Comparison of ENCODE assay signal across 8 cellular contexts in genomic region chr22:26172389-26172990, GRCh38. TPM values are rescaled to one million over a fixed set of nuclear protein-coding genes. Genes with fewer than 3 reads are reported as not detected.
DNase-seq lines count a peak whose midpoint lies in the region; ATAC-seq and TF ChIP-seq lines count a peak whose summit lies in the region.

No MANE protein-coding gene starts in this region.

- DNase-seq in COLO829 (ENCODE audit: low spot score) (peak; percentile 30), GM23248 (peak; percentile 52), NCI-H526 treated with DMSO at 0.1 percent for 48 hours (lab: John Stamatoyannopoulos, UW) (peak; percentile 70), astrocyte of the spinal cord (ENCODE audit: low read depth, low spot score) (peak; percentile 2), kidney tubule cell (ENCODE audit: low spot score) (peak; percentile 50), tibial artery (no peak)
- DNase-seq in activated T-helper 1 cell treated with anti-CD3 and anti-CD28 coated beads, Interleukin-12 subunit alpha, Interleukin-12 subunit beta, Interleukin-2, Interleukin-4 antibody, amounts not matched to agents 30 ng/mL and 10 ng/mL and 1 ng/mL, durations not matched to agents 14 hours and 24 hours and 36 hours (ENCODE audit: low spot score): no peak

- H4K20me1 ChIP-seq in GM23248 (ENCODE audit: insufficient read depth): no peaks in the 10 kb centered on the region

- H3K27me3 ChIP-seq in GM23248 (replicated peaks; ENCODE audit: insufficient read depth) (peaks cover 28% of the 10 kb centered on the region), tibial artery (peaks cover 0 to 57% of the 10 kb centered on the region in 2 donors)

- H3K79me2 ChIP-seq in GM23248 (ENCODE audit: insufficient read depth): no peaks in the 10 kb centered on the region

- in situ Hi-C loops in GM23248 (cut with MboI): no loop called here
- in situ Hi-C loops in astrocyte of the spinal cord (cut with HindIII; ENCODE audit: low sequenced_read_pairs): no loop called here

- no peaks in the 10 kb centered on the region for H3F3A ChIP-seq in GM23248 (ENCODE audit: insufficient read depth)

- H3K9me3 ChIP-seq in GM23248 (ENCODE audit: low read depth): no peaks in the 10 kb centered on the region
- H3K9me3 ChIP-seq in tibial artery: no peaks in the 10 kb centered on the region

- H3K36me3 Mint-ChIP-seq in activated T-helper 1 cell treated with anti-CD3 and anti-CD28 coated beads, Interleukin-12 subunit alpha, Interleukin-12 subunit beta, Interleukin-2, Interleukin-4 antibody, amounts not matched to agents 30 ng/mL and 10 ng/mL and 1 ng/mL, durations not matched to agents 14 hours and 24 hours and 36 hours (ENCODE audit: low read depth): no peaks in the 10 kb centered on the region

- no peak overlapping the region for H3K4me3 Mint-ChIP-seq in activated T-helper 1 cell treated with anti-CD3 and anti-CD28 coated beads, Interleukin-12 subunit alpha, Interleukin-12 subunit beta, Interleukin-2, Interleukin-4 antibody, amounts not matched to agents 30 ng/mL and 10 ng/mL and 1 ng/mL, durations not matched to agents 14 hours and 24 hours and 36 hours

- TF ChIP-seq CTCF in astrocyte of the spinal cord (IDR thresholded peaks at IDR 0.05; ENCODE audit: low read depth, low read length) (peak; percentile 61), tibial artery (IDR thresholded peaks at IDR 0.05) (peak; percentile 9 to 26)

- no peak overlapping the region for H3K4me3 ChIP-seq in GM23248
- H3K4me3 ChIP-seq in astrocyte of the spinal cord (ENCODE audit: low read depth, low read length): no peak overlapping the region
- no peak overlapping the region for H3K4me3 ChIP-seq in tibial artery

- ATAC-seq in GM21390 (IDR thresholded peaks at IDR 0.05; ENCODE audit: unreplicated experiment): no peak

- H3K4me1 ChIP-seq in GM23248 (ENCODE audit: insufficient read depth): no peaks in the 10 kb centered on the region
- H3K4me1 ChIP-seq in tibial artery: peaks cover 0 to 18% (median 16%) of the 10 kb centered on the region in 4 donors

- H3K36me3 ChIP-seq in GM23248 (ENCODE audit: low read depth) (no peaks in the 10 kb centered on the region), tibial artery (no peaks in the 10 kb centered on the region)

- no peaks in the 10 kb centered on the region for H3K9me2 ChIP-seq in GM23248 (ENCODE audit: insufficient read depth)

- H3K9ac ChIP-seq in GM23248: no peak overlapping the region

- H3K27ac ChIP-seq in GM23248 (no peak overlapping the region), tibial artery (no peak overlapping the region)

- intact Hi-C loops in tibial artery (cut with DNase I; ENCODE audit: low total_unique reads): no loop called here
- intact Hi-C loops in activated T-helper 1 cell treated with anti-CD3 and anti-CD28 coated beads, Interleukin-12 subunit alpha, Interleukin-12 subunit beta, Interleukin-2, Interleukin-4 antibody, amounts not matched to agents 30 ng/mL and 10 ng/mL and 1 ng/mL, durations not matched to agents 14 hours and 24 hours and 36 hours (cut with micrococcal nuclease): no loop called here

- no peaks in the 10 kb centered on the region for H3K9me3 Mint-ChIP-seq in activated T-helper 1 cell treated with anti-CD3 and anti-CD28 coated beads, Interleukin-12 subunit alpha, Interleukin-12 subunit beta, Interleukin-2, Interleukin-4 antibody, amounts not matched to agents 30 ng/mL and 10 ng/mL and 1 ng/mL, durations not matched to agents 14 hours and 24 hours and 36 hours

- no peak overlapping the region for H3K4me2 ChIP-seq in GM23248 (ENCODE audit: unreplicated experiment)

- peaks cover 44% of the 10 kb centered on the region for H3K27me3 Mint-ChIP-seq in activated T-helper 1 cell treated with anti-CD3 and anti-CD28 coated beads, Interleukin-12 subunit alpha, Interleukin-12 subunit beta, Interleukin-2, Interleukin-4 antibody, amounts not matched to agents 30 ng/mL and 10 ng/mL and 1 ng/mL, durations not matched to agents 14 hours and 24 hours and 36 hours (ENCODE audit: insufficient read depth)

- H3K27ac Mint-ChIP-seq in activated T-helper 1 cell treated with anti-CD3 and anti-CD28 coated beads, Interleukin-12 subunit alpha, Interleukin-12 subunit beta, Interleukin-2, Interleukin-4 antibody, amounts not matched to agents 30 ng/mL and 10 ng/mL and 1 ng/mL, durations not matched to agents 14 hours and 24 hours and 36 hours: no peak overlapping the region

- no peak overlapping the region for H2AFZ ChIP-seq in GM23248

- H3K4me1 Mint-ChIP-seq in activated T-helper 1 cell treated with anti-CD3 and anti-CD28 coated beads, Interleukin-12 subunit alpha, Interleukin-12 subunit beta, Interleukin-2, Interleukin-4 antibody, amounts not matched to agents 30 ng/mL and 10 ng/mL and 1 ng/mL, durations not matched to agents 14 hours and 24 hours and 36 hours (ENCODE audit: low read depth): no peaks in the 10 kb centered on the region

- WGBS in GM23248 (ENCODE audit: low coverage in 1 of 2, low lambda C conversion rate in 2 of 2, missing lambda C conversion rate in 2 of 2), 2 experiments: 33 to 35% methylated on average over 5 of the region's 5 CpGs

RNA-seq across cellular contexts. Expression of gene SEZ6L, which starts 3.2 kb away (rescaled TPM):
- under 0.01 TPM in 1 of 2 replicates, not detected in the other for total RNA-seq in GM23248 (2014; rRNA removed; shearing (Covaris generic))
- polyA plus RNA-seq in GM23248 (2016; fragmentation: Nextera tagmentation; extraction: Ambion mirVana): 0.18 and 0.19 TPM in 2 replicates
- total RNA-seq in activated T-helper 1 cell treated with anti-CD3 and anti-CD28 coated beads, Interleukin-12 subunit alpha, Interleukin-12 subunit beta, Interleukin-2, Interleukin-4 antibody, amounts not matched to agents 30 ng/mL and 10 ng/mL and 1 ng/mL, durations not matched to agents 14 hours and 24 hours and 36 hours: not detected in 2 replicates

Comparison
In these comparisons a context has a peak if more than half of its experiments do, and no peak if none do; other contexts are left out.
1. DNase-seq: peak in COLO829 (single experiment), GM23248 (single experiment), NCI-H526 treated with DMSO at 0.1 percent for 48 hours (single experiment), astrocyte of the spinal cord (single experiment) and kidney tubule cell (single experiment); none in tibial artery (0 of 2) and activated T-helper 1 cell treated with anti-CD3 and anti-CD28 coated beads, Interleukin-12 subunit alpha, Interleukin-12 subunit beta, Interleukin-2, Interleukin-4 antibody, amounts not matched to agents 30 ng/mL and 10 ng/mL and 1 ng/mL, durations not matched to agents 14 hours and 24 hours and 36 hours (single experiment).